ENCODE assay signal across 21 cellular contexts in the genomic region with DNA sequence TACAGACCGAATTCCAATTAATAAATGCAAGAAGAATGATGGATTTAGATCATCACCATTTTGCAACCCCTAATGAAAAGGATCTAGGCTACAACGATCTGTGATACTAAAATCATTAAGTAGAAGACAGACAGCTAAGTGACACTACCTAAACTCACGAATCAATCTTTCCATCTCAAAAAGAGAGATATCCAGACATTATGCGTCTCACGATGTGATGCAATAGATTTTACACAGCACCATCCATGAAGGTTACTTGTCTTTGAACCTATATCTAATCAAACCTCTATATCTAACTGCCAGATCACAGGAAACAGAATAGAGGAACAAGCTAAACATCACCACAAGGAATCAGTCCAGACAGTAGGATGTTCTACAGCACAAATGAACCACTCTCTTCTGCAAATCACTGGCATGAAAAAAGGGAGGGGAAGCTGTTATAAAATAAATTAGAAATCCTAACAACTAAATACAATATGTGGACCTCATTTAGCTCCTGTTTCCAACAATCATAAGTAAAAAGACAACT. TPM values are rescaled to one million over a fixed set of nuclear protein-coding genes. Genes with fewer than 3 reads are reported as not detected.
"Had no signal": no experiment of that assay in that cellular context is flagged by ENCODE, and none has a peak within 500 bp of the region (broad histone marks: within the 10 kb centered on the region; RNA-seq: fewer than 3 reads in every experiment).

No MANE protein-coding gene starts in this region.

- H3K36me3 ChIP-seq: pancreas, suprapubic skin, thyroid gland, uterus had no signal

- H2AFZ ChIP-seq: hepatocyte had no signal

- FAIRE-seq: pancreas had no signal

- H3K4me3 ChIP-seq: hepatocyte, pancreas, smooth muscle cell, suprapubic skin, thyroid gland, uterus had no signal

- H3K4me2 ChIP-seq: hepatocyte, smooth muscle cell had no signal

- DNase-seq: effector memory CD8-positive, alpha-beta T cell; foreskin keratinocyte; left colon; mesendoderm; naive B cell; occipital lobe; pancreas; right cardiac atrium; stimulated activated CD4-positive, alpha-beta T cell treated with anti-CD3 and anti-CD28 coated beads, Interleukin-2, amount 100 ng/mL, for 48 hours; stimulated activated CD8-positive, alpha-beta memory T cell treated with anti-CD3 and anti-CD28 coated beads, Interleukin-4, amount 100 ng/mL, for 48 hours; stimulated activated naive CD8-positive, alpha-beta T cell treated with anti-CD3 and anti-CD28 coated beads, Interleukin-15, Interleukin-2, amounts not matched to agents 100 U/mL and 50 U/mL, for 24 hours; thyroid gland; uterus had no signal

- H3K9me3 ChIP-seq: pancreas, suprapubic skin, thyroid gland, uterus had no signal

- H3K36me3 Mint-ChIP-seq: stimulated activated effector memory CD8-positive, alpha-beta T cell treated with anti-CD3 and anti-CD28 coated beads, Interleukin-12 subunit alpha, Interleukin-12 subunit beta, amount 100 ng/mL, for 72 hours; type B pancreatic cell had no signal

- H3K27me3 Mint-ChIP-seq: naive B cell had no signal

- H3K27me3 ChIP-seq: foreskin keratinocyte, hepatocyte, pancreas, thyroid gland, uterus had no signal

- ATAC-seq: effector memory CD8-positive, alpha-beta T cell; foreskin keratinocyte; left colon; pancreas; right cardiac atrium; stimulated activated effector memory CD8-positive, alpha-beta T cell treated with anti-CD3 and anti-CD28 coated beads, Interleukin-12 subunit alpha, Interleukin-12 subunit beta, amount 100 ng/mL, for 72 hours; stimulated activated naive CD8-positive, alpha-beta T cell treated with anti-CD3 and anti-CD28 coated beads, Interleukin-15, Interleukin-2, amounts not matched to agents 100 U/mL and 50 U/mL, for 24 hours had no signal

- H3K4me3 Mint-ChIP-seq: dendritic cell treated with granulocyte-macrophage colony-stimulating factor and Interleukin-4, amounts not matched to agents 40 ng/mL and 50 ng/mL, for 4 days; effector memory CD8-positive, alpha-beta T cell; nephron; stimulated activated effector memory CD8-positive, alpha-beta T cell treated with anti-CD3 and anti-CD28 coated beads, Interleukin-12 subunit alpha, Interleukin-12 subunit beta, amount 100 ng/mL, for 72 hours; type B pancreatic cell had no signal

- H3K27ac Mint-ChIP-seq: dendritic cell treated with granulocyte-macrophage colony-stimulating factor and Interleukin-4, amounts not matched to agents 40 ng/mL and 50 ng/mL, for 4 days; effector memory CD8-positive, alpha-beta T cell; naive B cell; nephron; progenitor cell of endocrine pancreas; stimulated activated effector memory CD8-positive, alpha-beta T cell treated with anti-CD3 and anti-CD28 coated beads, Interleukin-12 subunit alpha, Interleukin-12 subunit beta, amount 100 ng/mL, for 72 hours; type B pancreatic cell had no signal

- H3K27ac ChIP-seq: foreskin keratinocyte, suprapubic skin, thyroid gland, uterus had no signal

- H3K4me1 Mint-ChIP-seq: nephron had no signal

- H3K9me3 Mint-ChIP-seq: dendritic cell treated with granulocyte-macrophage colony-stimulating factor and Interleukin-4, amounts not matched to agents 40 ng/mL and 50 ng/mL, for 4 days; stimulated activated effector memory CD8-positive, alpha-beta T cell treated with anti-CD3 and anti-CD28 coated beads, Interleukin-12 subunit alpha, Interleukin-12 subunit beta, amount 100 ng/mL, for 72 hours had no signal

- H3K4me1 ChIP-seq: uterus had no signal

RNA-seq across cellular contexts. Expression of a gene that starts 4.1 kb away (rescaled TPM):
- polyA plus RNA-seq: smooth muscle cell had no signal
